In the genomic region with DNA sequence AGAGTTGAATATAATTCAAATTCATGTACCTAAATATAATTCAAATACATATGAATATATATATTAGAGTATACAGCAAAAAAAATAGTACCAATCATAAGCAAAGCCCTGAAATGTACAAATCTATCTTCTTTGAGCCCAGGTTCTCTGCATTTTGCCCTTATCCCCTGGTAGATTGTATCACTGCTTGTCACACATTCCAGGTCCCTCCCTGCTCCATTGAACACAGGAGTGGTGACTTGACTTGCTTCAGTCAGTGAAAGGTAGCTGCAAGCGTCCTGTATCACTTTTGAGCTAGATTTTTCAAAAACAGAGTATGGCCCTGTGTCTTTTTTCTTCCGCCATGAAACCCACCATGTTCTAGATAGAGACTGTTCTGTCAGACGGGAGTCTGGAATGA, we compare ENCODE assay signal across 18 cellular contexts.
"Had no signal": no experiment of that assay in that cellular context is flagged by ENCODE, and none has a peak within 500 bp of the region (broad histone marks: within the 10 kb centered on the region; RNA-seq: fewer than 3 reads in every experiment).

No MANE protein-coding gene starts in this region.

- H3K9me3 ChIP-seq: esophagus muscularis mucosa, gastroesophageal sphincter, mucosa of descending colon, neutrophil, psoas muscle, thoracic aorta had no signal

- DNase-seq: effector memory CD8-positive, alpha-beta T cell; mammary epithelial cell; mucosa of descending colon; naive thymus-derived CD8-positive, alpha-beta T cell; psoas muscle; stimulated activated CD4-positive, alpha-beta T cell treated with anti-CD3 and anti-CD28 coated beads, Interleukin-2, amount 100 ng/mL, for 24 hours; stimulated activated CD4-positive, alpha-beta T cell treated with anti-CD3 and anti-CD28 coated beads, Interleukin-4, amount 100 ng/mL, for 4 hours; stimulated activated naive B cell treated with anti-CD40 and anti-IgM and Interleukin-4, amounts not matched to agents 10 μg/mL and 1 μg/mL and 100 μg/mL, for 72 hours; stimulated activated naive CD8-positive, alpha-beta T cell treated with anti-CD3 and anti-CD28 coated beads, Interleukin-15, amount 100 ng/mL, for 72 hours; trophoblast cell had no signal

- H3K36me3 ChIP-seq: esophagus muscularis mucosa, gastroesophageal sphincter, neutrophil, thoracic aorta had no signal

- H3K27ac ChIP-seq: epithelial cell of prostate, esophagus muscularis mucosa, gastroesophageal sphincter, hepatocyte, neutrophil, psoas muscle, thoracic aorta had no signal

- H3K4me3 ChIP-seq: esophagus muscularis mucosa, gastroesophageal sphincter, hepatocyte, mucosa of descending colon, psoas muscle, thoracic aorta had no signal

- H3K4me1 ChIP-seq: esophagus muscularis mucosa, gastroesophageal sphincter, psoas muscle had no signal

- ATAC-seq: effector memory CD8-positive, alpha-beta T cell; gastroesophageal sphincter; left lobe of liver; mucosa of descending colon; naive thymus-derived CD8-positive, alpha-beta T cell; psoas muscle; sciatic nerve; stimulated activated naive B cell treated with anti-CD40 and anti-IgM and Interleukin-4, amounts not matched to agents 10 μg/mL and 1 μg/mL and 100 μg/mL, for 72 hours; stimulated activated naive CD8-positive, alpha-beta T cell treated with anti-CD3 and anti-CD28 coated beads, Interleukin-15, amount 100 ng/mL, for 72 hours had no signal

- H3K27me3 ChIP-seq: esophagus muscularis mucosa, gastroesophageal sphincter, hepatocyte, neutrophil had no signal
